Comparison of ENCODE assay signal across 8 cellular contexts in genomic region chr1:6784560-6785317, GRCh38. TPM values are rescaled to one million over a fixed set of nuclear protein-coding genes. Genes with fewer than 3 reads are reported as not detected.
DNase-seq lines count a peak whose midpoint lies in the region; ATAC-seq and TF ChIP-seq lines count a peak whose summit lies in the region.

No MANE protein-coding gene starts in this region.

- DNase-seq in DMS153 (lab: John Stamatoyannopoulos, UW) (peak; percentile 100), OCI-M2 (lab: John Stamatoyannopoulos, UW; ENCODE audit: unreplicated experiment) (peak; percentile 95), epithelial cell of prostate (ENCODE audit: low read depth, low spot score) (peak; percentile 100)
- DNase-seq in activated T-cell treated with anti-CD3 and anti-CD28 coated beads, Interleukin-2, amount 50 U/mL, for 1 hour: peak; percentile 97
- peak; percentile 97 to 98 for DNase-seq in stimulated activated CD8-positive, alpha-beta memory T cell treated with anti-CD3 and anti-CD28 coated beads, Interleukin-2, amount 100 ng/mL, for 48 hours (ENCODE audit: low read depth in 2 of 2)

- peak overlapping the region; percentile 95 for H3K27ac ChIP-seq in epithelial cell of prostate

- no peak for TF ChIP-seq RAD21 in Ishikawa (IDR thresholded peaks at IDR 0.05; ENCODE audit: low read depth)

- peak overlapping the region; percentile 83 for H3K4me3 ChIP-seq in mononuclear cell (ENCODE audit: low read length)

- H3K4me1 ChIP-seq in mononuclear cell (ENCODE audit: insufficient read depth, low read length): peaks cover 25% of the 10 kb centered on the region

- ATAC-seq in GM21619 (IDR thresholded peaks at IDR 0.05; ENCODE audit: unreplicated experiment): peak; percentile 73

- no peaks in the 10 kb centered on the region for H3K9me3 ChIP-seq in mononuclear cell (ENCODE audit: low read depth, low read length)

- no peak for TF ChIP-seq EP300 in Ishikawa (IDR thresholded peaks at IDR 0.05; ENCODE audit: borderline replicate concordance)

- H3K27me3 ChIP-seq in mononuclear cell (ENCODE audit: insufficient read depth, low read length): no peaks in the 10 kb centered on the region

TF ChIP-seq in Ishikawa, 13 proteins besides CTCF, POLR2A, EP300 and RAD21:
- TF ChIP-seq EGR1 (IDR thresholded peaks at IDR 0.05): no peak
- TF ChIP-seq, protein P1, sequence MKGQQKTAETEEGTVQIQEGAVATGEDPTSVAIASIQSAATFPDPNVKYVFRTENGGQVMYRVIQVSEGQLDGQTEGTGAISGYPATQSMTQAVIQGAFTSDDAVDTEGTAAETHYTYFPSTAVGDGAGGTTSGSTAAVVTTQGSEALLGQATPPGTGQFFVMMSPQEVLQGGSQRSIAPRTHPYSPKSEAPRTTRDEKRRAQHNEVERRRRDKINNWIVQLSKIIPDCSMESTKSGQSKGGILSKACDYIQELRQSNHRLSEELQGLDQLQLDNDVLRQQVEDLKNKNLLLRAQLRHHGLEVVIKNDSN (IDR thresholded peaks at IDR 0.05): peak; percentile 93
- TF ChIP-seq MAX (IDR thresholded peaks at IDR 0.05): peak; percentile 93
- no peak; the same call in 1 of the 2 replicates for TF ChIP-seq TCF12 (IDR thresholded peaks at IDR 0.05; ENCODE audit: low read depth)
- TF ChIP-seq CREB1 (IDR thresholded peaks at IDR 0.05; ENCODE audit: low read depth): peak; percentile 65
- no peak; the same call in 1 of the 2 replicates for TF ChIP-seq ZBTB7A (IDR thresholded peaks at IDR 0.05; ENCODE audit: low read depth)
- peak; percentile 15; the same call in 1 of the 2 replicates for TF ChIP-seq TEAD4 (IDR thresholded peaks at IDR 0.05)

RNA-seq across cellular contexts. Expression of gene CAMTA1, which starts 0.5 kb away (rescaled TPM):
- total RNA-seq in mononuclear cell: 71.6 TPM

Comparison
In these comparisons a context has a peak if more than half of its experiments do, and no peak if none do; other contexts are left out.
1. Peak in every context shown above with its lines: DNase-seq, ATAC-seq, H3K4me3 ChIP-seq and H3K27ac ChIP-seq.